ENCODE assay signal across 15 cellular contexts in genomic region chr4:94516999-94517398, GRCh38.
DNase-seq lines count a peak whose midpoint lies in the region; ATAC-seq and TF ChIP-seq lines count a peak whose summit lies in the region.
"Had no signal": no experiment of that assay in that cellular context is flagged by ENCODE, and none has a peak within 500 bp of the region (broad histone marks: within the 10 kb centered on the region; RNA-seq: fewer than 3 reads in every experiment).

No MANE protein-coding gene starts in this region.

- H3K4me3 Mint-ChIP-seq in osteocyte (ENCODE audit: unreplicated experiment) = no peak overlapping the region
- no peak overlapping the region for H3K4me3 Mint-ChIP-seq in effector memory CD8-positive, alpha-beta T cell
- H3K4me3 Mint-ChIP-seq: activated T-helper 17 cell treated with anti-CD3 and anti-CD28 coated beads, Interleukin-2, amount 50 U/mL, for 72 hours; B cell; stimulated activated memory B cell treated with anti-CD40 and anti-IgM and Interleukin-4, amounts not matched to agents 10 μg/mL and 1 μg/mL and 100 μg/mL, for 72 hours had no signal

- DNase-seq in H4 (ENCODE audit: low spot score) (peak; percentile 14), NCI-H226 (peak; percentile 85), epithelial cell of esophagus (ENCODE audit: low read depth) (peak; percentile 91), osteocyte (ENCODE audit: extremely low spot score, unreplicated experiment) (no peak)
- DNase-seq in activated CD8-positive, alpha-beta memory T cell treated with anti-CD3 and anti-CD28 coated beads, Interleukin-2, amount 50 U/mL, for 4 hours = no peak
- DNase-seq in effector memory CD8-positive, alpha-beta T cell = no peak
- DNase-seq: anterior cingulate cortex, foreskin melanocyte, NCI-H345, small intestine had no signal

- H3K36me3 Mint-ChIP-seq in osteocyte (ENCODE audit: unreplicated experiment) = peaks cover 30% of the 10 kb centered on the region
- no peaks in the 10 kb centered on the region for H3K36me3 Mint-ChIP-seq in effector memory CD8-positive, alpha-beta T cell (ENCODE audit: insufficient read depth)

- H3K27me3 Mint-ChIP-seq in osteocyte (ENCODE audit: unreplicated experiment) = no peaks in the 10 kb centered on the region
- no peaks in the 10 kb centered on the region for H3K27me3 Mint-ChIP-seq in effector memory CD8-positive, alpha-beta T cell
- H3K27me3 Mint-ChIP-seq: activated T-helper 17 cell treated with anti-CD3 and anti-CD28 coated beads, Interleukin-2, amount 50 U/mL, for 72 hours; B cell; stimulated activated memory B cell treated with anti-CD40 and anti-IgM and Interleukin-4, amounts not matched to agents 10 μg/mL and 1 μg/mL and 100 μg/mL, for 72 hours had no signal

- no peak overlapping the region for H3K4me3 ChIP-seq in epithelial cell of esophagus (ENCODE audit: low read length)

- ATAC-seq in GM21515 (IDR thresholded peaks at IDR 0.05; ENCODE audit: unreplicated experiment) (no peak), HG03460 (IDR thresholded peaks at IDR 0.05; ENCODE audit: unreplicated experiment) (no peak)
- no peak for ATAC-seq in effector memory CD8-positive, alpha-beta T cell (replicated peaks)
- ATAC-seq: activated T-helper 17 cell treated with anti-CD3 and anti-CD28 coated beads, Interleukin-2, amount 50 U/mL, for 72 hours; stimulated activated memory B cell treated with anti-CD40 and anti-IgM and Interleukin-4, amounts not matched to agents 10 μg/mL and 1 μg/mL and 100 μg/mL, for 72 hours had no signal

- H3K4me1 Mint-ChIP-seq in osteocyte (ENCODE audit: unreplicated experiment) = peaks cover 82% of the 10 kb centered on the region
- H3K4me1 Mint-ChIP-seq in effector memory CD8-positive, alpha-beta T cell (ENCODE audit: low read depth in 2 of 2) = peaks cover 8 to 18% of the 10 kb centered on the region in 2 donors

- H3K9me3 Mint-ChIP-seq in osteocyte (ENCODE audit: unreplicated experiment) = peaks cover 18% of the 10 kb centered on the region
- H3K9me3 Mint-ChIP-seq in effector memory CD8-positive, alpha-beta T cell = no peaks in the 10 kb centered on the region
- H3K9me3 Mint-ChIP-seq: activated T-helper 17 cell treated with anti-CD3 and anti-CD28 coated beads, Interleukin-2, amount 50 U/mL, for 72 hours had no signal

- TF ChIP-seq CTCF in epithelial cell of esophagus (IDR thresholded peaks at IDR 0.05; ENCODE audit: insufficient read depth, low read depth, low read length, missing control alignments) = no peak
- TF ChIP-seq CTCF in osteocyte (IDR thresholded peaks at IDR 0.05) = no peak

- peak overlapping the region; percentile 81 for H3K27ac Mint-ChIP-seq in osteocyte (ENCODE audit: unreplicated experiment)
- H3K27ac Mint-ChIP-seq in effector memory CD8-positive, alpha-beta T cell = no peak overlapping the region
- H3K27ac Mint-ChIP-seq: activated T-helper 17 cell treated with anti-CD3 and anti-CD28 coated beads, Interleukin-2, amount 50 U/mL, for 72 hours; B cell; stimulated activated memory B cell treated with anti-CD40 and anti-IgM and Interleukin-4, amounts not matched to agents 10 μg/mL and 1 μg/mL and 100 μg/mL, for 72 hours had no signal

Comparison
In these comparisons a context has a peak if more than half of its experiments do, and no peak if none do; other contexts are left out.
1. DNase-seq: peak in H4 (single experiment), NCI-H226 (single experiment) and epithelial cell of esophagus (single experiment); none in osteocyte (single experiment), activated CD8-positive, alpha-beta memory T cell treated with anti-CD3 and anti-CD28 coated beads, Interleukin-2, amount 50 U/mL, for 4 hours (single experiment) and effector memory CD8-positive, alpha-beta T cell (0 of 3).